6 cellular contexts compared by ENCODE assay signal in genomic region chr7:151910655-151911054, GRCh38. TPM values are rescaled to one million over a fixed set of nuclear protein-coding genes. Genes with fewer than 3 reads are reported as not detected.
"Had no signal": no experiment of that assay in that cellular context is flagged by ENCODE, and none has a peak within 500 bp of the region (broad histone marks: within the 10 kb centered on the region; RNA-seq: fewer than 3 reads in every experiment).

No MANE protein-coding gene starts in this region.

RNA-seq across cellular contexts. Expression of gene GALNTL5, which starts 45.6 kb away (rescaled TPM):
- total RNA-seq: M059J, PC-3, Peyer's patch, Right ventricle myocardium superior, SJSA1 had no signal
- polyA plus RNA-seq: SK-N-SH had no signal
